16 cellular contexts compared by ENCODE assay signal in genomic region chr5:135271533-135272310, GRCh38.
DNase-seq lines count a peak whose midpoint lies in the region; ATAC-seq and TF ChIP-seq lines count a peak whose summit lies in the region.
"Had no signal": no experiment of that assay in that cellular context is flagged by ENCODE, and none has a peak within 500 bp of the region (broad histone marks: within the 10 kb centered on the region; RNA-seq: fewer than 3 reads in every experiment).

No MANE protein-coding gene starts in this region.

- H3K4me3 ChIP-seq in mesendoderm (ENCODE audit: low read length), result no peak overlapping the region
- H3K4me3 ChIP-seq in testis, result no peak overlapping the region
- H3K4me3 ChIP-seq in lower lobe of right lung, result no peak overlapping the region
- H3K4me3 ChIP-seq: left lung, Peyer's patch had no signal

- no peak overlapping the region for H3K4me2 ChIP-seq in mesendoderm (ENCODE audit: low read length)
- H3K4me2 ChIP-seq: KMS-11 had no signal

- H3K56ac ChIP-seq in mesendoderm (ENCODE audit: low read length), result no peak overlapping the region

- no peaks in the 10 kb centered on the region for H3K27me3 ChIP-seq in mesendoderm (ENCODE audit: insufficient read depth, low read length, poor library complexity)
- no peaks in the 10 kb centered on the region for H3K27me3 ChIP-seq in testis
- no peaks in the 10 kb centered on the region for H3K27me3 ChIP-seq in lower lobe of right lung (ENCODE audit: low read depth)
- H3K27me3 ChIP-seq: Peyer's patch had no signal

- H2BK120ac ChIP-seq in mesendoderm (ENCODE audit: low read depth, low read length), result no peak overlapping the region

- H2BK5ac ChIP-seq in mesendoderm (ENCODE audit: low read length), result no peak overlapping the region

- H2AK5ac ChIP-seq in mesendoderm (ENCODE audit: low read length), result no peak overlapping the region

- no peak overlapping the region for H3K18ac ChIP-seq in mesendoderm (ENCODE audit: low read length)

- no peak overlapping the region for H3K27ac ChIP-seq in mesendoderm (ENCODE audit: low read depth, low read length)
- H3K27ac ChIP-seq in testis, result no peak overlapping the region
- no peak overlapping the region for H3K27ac ChIP-seq in lower lobe of right lung
- H3K27ac ChIP-seq: KMS-11, left lung, Peyer's patch had no signal

- H4K5ac ChIP-seq in mesendoderm (ENCODE audit: low read length), result no peak overlapping the region

- DNase-seq in AG08395 (ENCODE audit: low spot score), result peak; percentile 46
- peak in 68 of 76 experiments; percentile 12 to 80 (median 54) for DNase-seq in HUDEP-2 (lab: John Stamatoyannopoulos, UW; ENCODE audit: unreplicated experiment in 76 of 76)
- peak; percentile 73 for DNase-seq in amniotic epithelial cell (ENCODE audit: low read depth)
- DNase-seq in mesendoderm, result peak; percentile 67
- DNase-seq in testis, result no peak
- DNase-seq in lower lobe of right lung, result no peak
- DNase-seq in activated T-cell treated with anti-CD3 and anti-CD28 coated beads for 4 hours, result no peak
- DNase-seq: cortex of kidney; left lung; NCI-H1930; Peyer's patch; stimulated activated CD4-positive, alpha-beta T cell treated with anti-CD3 and anti-CD28 coated beads, Interleukin-2, amount 100 ng/mL, for 24 hours; stimulated activated naive B cell treated with anti-CD40 and anti-IgM and Interleukin-4, amounts not matched to agents 10 μg/mL and 1 μg/mL and 100 μg/mL, for 72 hours; T-helper 9 cell had no signal

- no peak overlapping the region for H3K9ac ChIP-seq in mesendoderm (ENCODE audit: low read length)
- H3K9ac ChIP-seq: KMS-11 had no signal

- H4K8ac ChIP-seq in mesendoderm (ENCODE audit: low read depth, low read length), result no peak overlapping the region

- H3K79me2 ChIP-seq in mesendoderm (ENCODE audit: control insufficient read depth, insufficient read depth, low read length), result no peaks in the 10 kb centered on the region

- H3K9me3 ChIP-seq in testis (no peaks in the 10 kb centered on the region), lower lobe of right lung (no peaks in the 10 kb centered on the region)
- H3K9me3 ChIP-seq: left lung had no signal

- no peak for ATAC-seq in HG02884 (IDR thresholded peaks at IDR 0.05; ENCODE audit: unreplicated experiment)
- ATAC-seq in lower lobe of right lung, result no peak
- ATAC-seq: left lung; stimulated activated naive B cell treated with anti-CD40 and anti-IgM and Interleukin-4, amounts not matched to agents 10 μg/mL and 1 μg/mL and 100 μg/mL, for 72 hours had no signal

- no peak overlapping the region for H2BK15ac ChIP-seq in mesendoderm (replicated peaks; ENCODE audit: low read depth)

- TF ChIP-seq POLR2A in testis (IDR thresholded peaks at IDR 0.05), result no peak

- no peaks in the 10 kb centered on the region for H3K4me1 ChIP-seq in mesendoderm (ENCODE audit: control insufficient read depth, low read depth, low read length)
- no peaks in the 10 kb centered on the region for H3K4me1 ChIP-seq in testis
- H3K4me1 ChIP-seq in lower lobe of right lung, result no peaks in the 10 kb centered on the region
- H3K4me1 ChIP-seq: left lung, Peyer's patch had no signal

- TF ChIP-seq CTCF in testis (IDR thresholded peaks at IDR 0.05), result no peak
- TF ChIP-seq CTCF in lower lobe of right lung (IDR thresholded peaks at IDR 0.05), result no peak

- H3K4ac ChIP-seq in mesendoderm (ENCODE audit: low read depth, low read length), result no peak overlapping the region

- no peak overlapping the region for H3K23ac ChIP-seq in mesendoderm (ENCODE audit: low read length)

- no peaks in the 10 kb centered on the region for H3K79me1 ChIP-seq in mesendoderm (ENCODE audit: low read length)

- no CpG with 5 or more reads among the region's 14 CpGs for WGBS in mesendoderm (ENCODE audit: extremely low coverage, insufficient coverage, low lambda C conversion rate)
- WGBS in testis, 2 donors, result 54 to 56% methylated on average over 9 to 14 of the region's 14 CpGs

- intact Hi-C loops in testis (cut with DNase I; ENCODE audit: low total_unique reads) (no loop called here), lower lobe of right lung (cut with DNase I) (no loop called here)

- H3K36me3 ChIP-seq in mesendoderm (ENCODE audit: control insufficient read depth, insufficient read depth, low read length), result no peaks in the 10 kb centered on the region
- H3K36me3 ChIP-seq in testis (ENCODE audit: low read depth, missing control alignments), result no peaks in the 10 kb centered on the region
- H3K36me3 ChIP-seq in lower lobe of right lung, result no peaks in the 10 kb centered on the region
- H3K36me3 ChIP-seq: left lung, Peyer's patch had no signal

Comparison
In these comparisons a context has a peak if more than half of its experiments do, and no peak if none do; other contexts are left out.
1. DNase-seq: peak in AG08395 (single experiment), HUDEP-2 (68 of 76), amniotic epithelial cell (single experiment) and mesendoderm (single experiment); none in testis (single experiment), lower lobe of right lung (single experiment) and activated T-cell treated with anti-CD3 and anti-CD28 coated beads for 4 hours (single experiment).